8 cellular contexts compared by ENCODE assay signal in genomic region chrX:38664285-38664684, GRCh38.
DNase-seq lines count a peak whose midpoint lies in the region; ATAC-seq and TF ChIP-seq lines count a peak whose summit lies in the region.

No MANE protein-coding gene starts in this region.

- in situ Hi-C loops in transverse colon (cut with MboI; ENCODE audit: low pct_ligation_motif_present in 1 of 4, low pct_unique_long_range_greater_than_20kb in 1 of 4, low sequenced_read_pairs in 3 of 4) = no loop called here

- TF ChIP-seq CTCF in gastroesophageal sphincter (IDR thresholded peaks at IDR 0.05) = peak in 3 of 4 experiments; percentile 11 to 43 (median 18)
- peak in 3 of 5 experiments; percentile 20 to 29 (median 24) for TF ChIP-seq CTCF in transverse colon (IDR thresholded peaks at IDR 0.05)

- no peak overlapping the region for H3K4me3 ChIP-seq in gastroesophageal sphincter
- no peak overlapping the region for H3K4me3 ChIP-seq in transverse colon

- no peaks in the 10 kb centered on the region for H3K27me3 ChIP-seq in gastroesophageal sphincter
- no peaks in the 10 kb centered on the region for H3K27me3 ChIP-seq in transverse colon

- no peaks in the 10 kb centered on the region for H3K4me1 ChIP-seq in gastroesophageal sphincter
- H3K4me1 ChIP-seq in transverse colon = no peaks in the 10 kb centered on the region

- no peak for TF ChIP-seq EP300 in gastroesophageal sphincter (IDR thresholded peaks at IDR 0.05)
- TF ChIP-seq EP300 in transverse colon (IDR thresholded peaks at IDR 0.05; ENCODE audit: low read depth) = no peak

- WGBS in gastroesophageal sphincter (ENCODE audit: low coverage in 1 of 2), 2 donors = 8 to 13% methylated on average over 2 to 5 of the region's 5 CpGs
- 17% methylated on average over 5 of the region's 5 CpGs; no CpG with 5 or more reads in 1 of the 2 donors for WGBS in transverse colon (ENCODE audit: low coverage in 1 of 2), 2 donors

- no peak overlapping the region for H3K27ac Mint-ChIP-seq in T-helper 2 cell treated with Interferon-gamma antibody and Interleukin-4, amounts not matched to agents 5 μg/mL and 100 μg/mL, for 36 hours

- no peaks in the 10 kb centered on the region for H3K4me1 Mint-ChIP-seq in T-helper 2 cell treated with Interferon-gamma antibody and Interleukin-4, amounts not matched to agents 5 μg/mL and 100 μg/mL, for 36 hours (ENCODE audit: low read depth)

- ATAC-seq in gastroesophageal sphincter (peak; percentile 25), HG03432 (IDR thresholded peaks at IDR 0.05; ENCODE audit: unreplicated experiment) (no peak)

- H3K9me3 Mint-ChIP-seq in T-helper 2 cell treated with Interferon-gamma antibody and Interleukin-4, amounts not matched to agents 5 μg/mL and 100 μg/mL, for 36 hours = no peaks in the 10 kb centered on the region

- TF ChIP-seq POLR2A in gastroesophageal sphincter (IDR thresholded peaks at IDR 0.05) (no peak), transverse colon (IDR thresholded peaks at IDR 0.05) (no peak)

- intact Hi-C loops in transverse colon (cut with DNase I; ENCODE audit: low total_unique reads) = no loop called here

- H3K36me3 Mint-ChIP-seq in T-helper 2 cell treated with Interferon-gamma antibody and Interleukin-4, amounts not matched to agents 5 μg/mL and 100 μg/mL, for 36 hours (ENCODE audit: low read depth) = no peaks in the 10 kb centered on the region

- H3K27me3 Mint-ChIP-seq in T-helper 2 cell treated with Interferon-gamma antibody and Interleukin-4, amounts not matched to agents 5 μg/mL and 100 μg/mL, for 36 hours (ENCODE audit: low read depth) = no peaks in the 10 kb centered on the region

- peak; percentile 1 for DNase-seq in DMS153 treated with DMSO at 0.1 percent for 48 hours (lab: John Stamatoyannopoulos, UW; ENCODE audit: unreplicated experiment)
- peak; percentile 13 for DNase-seq in HPDE6-E6E7 (ENCODE audit: extremely low spot score)
- DNase-seq in RPMI8226 = peak; percentile 42
- DNase-seq in transverse colon = no peak
- no peak for DNase-seq in T-helper 2 cell treated with Interferon-gamma antibody and Interleukin-4, amounts not matched to agents 5 μg/mL and 100 μg/mL, for 36 hours (ENCODE audit: low spot score)
- no peak for DNase-seq in GM19240 (ENCODE audit: insufficient read length, low spot score)

- H3K36me3 ChIP-seq in gastroesophageal sphincter (no peaks in the 10 kb centered on the region), transverse colon (no peaks in the 10 kb centered on the region)

- H3K27ac ChIP-seq in gastroesophageal sphincter (no peak overlapping the region), transverse colon (no peak overlapping the region)

- H3K4me3 Mint-ChIP-seq in T-helper 2 cell treated with Interferon-gamma antibody and Interleukin-4, amounts not matched to agents 5 μg/mL and 100 μg/mL, for 36 hours = no peak overlapping the region

- H3K9me3 ChIP-seq in gastroesophageal sphincter (no peaks in the 10 kb centered on the region), transverse colon (no peaks in the 10 kb centered on the region)

Comparison
In these comparisons a context has a peak if more than half of its experiments do, and no peak if none do; other contexts are left out.
1. DNase-seq: peak in DMS153 treated with DMSO at 0.1 percent for 48 hours (single experiment), HPDE6-E6E7 (single experiment) and RPMI8226 (single experiment); none in transverse colon (single experiment), T-helper 2 cell treated with Interferon-gamma antibody and Interleukin-4, amounts not matched to agents 5 μg/mL and 100 μg/mL, for 36 hours (single experiment) and GM19240 (single experiment).